8 cellular contexts compared by ENCODE assay signal in genomic region chr11:102345923-102346322, GRCh38. TPM values are rescaled to one million over a fixed set of nuclear protein-coding genes. Genes with fewer than 3 reads are reported as not detected.
A peak's percentile ranks its signal among the peaks of the same experiment; 100 is the strongest.
DNase-seq lines count a peak whose midpoint lies in the region; ATAC-seq, FAIRE-seq and TF ChIP-seq lines count a peak whose summit lies in the region.

No MANE protein-coding gene starts in this region.

- H3K36me3 ChIP-seq in CD8-positive, alpha-beta T cell (ENCODE audit: insufficient read depth, low read length) = no peaks in the 10 kb centered on the region
- peaks cover 2 to 13% of the 10 kb centered on the region in 2 experiments for H3K36me3 ChIP-seq in keratinocyte (ENCODE audit: control insufficient read depth in 2 of 2, extremely low read depth in 1 of 2, insufficient read depth in 2 of 2, low read length in 2 of 2)

- no peaks in the 10 kb centered on the region for H3K9me3 ChIP-seq in CD8-positive, alpha-beta T cell (ENCODE audit: low read length)
- no peaks in the 10 kb centered on the region for H3K9me3 ChIP-seq in keratinocyte (ENCODE audit: control insufficient read depth, low read depth, low read length)

- POLR2A ChIA-PET in CD8-positive, alpha-beta T cell (lab: Charles Lee) = interaction anchor here (1.0 to 1.3 kb wide), 2 partner anchors 13 to 73 kb away, joined by 3 to 5 read pairs; no protein-coding TSS in a partner anchor
- POLR2A ChIA-PET in activated naive CD8-positive, alpha-beta T cell treated with anti-CD3 and anti-CD28 coated beads, Interleukin-2, amount 10 ng/mL, durations not matched to agents 7 days and 5 days (lab: Charles Lee) = interaction anchor here (1.3 to 1.6 kb wide), 2 partner anchors 47 to 106 kb away, joined by 3 to 5 read pairs; no protein-coding TSS in a partner anchor

- peaks cover 28% of the 10 kb centered on the region for H3K36me3 Mint-ChIP-seq in CD8-positive, alpha-beta T cell
- H3K36me3 Mint-ChIP-seq in activated naive CD8-positive, alpha-beta T cell treated with anti-CD3 and anti-CD28 coated beads, Interleukin-2, amount 10 ng/mL, durations not matched to agents 7 days and 5 days = peaks cover 13% of the 10 kb centered on the region

- no peaks in the 10 kb centered on the region for H3K27me3 Mint-ChIP-seq in CD8-positive, alpha-beta T cell (ENCODE audit: low read depth)
- H3K27me3 Mint-ChIP-seq in activated naive CD8-positive, alpha-beta T cell treated with anti-CD3 and anti-CD28 coated beads, Interleukin-2, amount 10 ng/mL, durations not matched to agents 7 days and 5 days = no peaks in the 10 kb centered on the region

- peak overlapping the region; percentile 99 for H3K27ac Mint-ChIP-seq in CD8-positive, alpha-beta T cell
- peak overlapping the region; percentile 98 for H3K27ac Mint-ChIP-seq in activated naive CD8-positive, alpha-beta T cell treated with anti-CD3 and anti-CD28 coated beads, Interleukin-2, amount 10 ng/mL, durations not matched to agents 7 days and 5 days

- peak overlapping the region; percentile 97 for H3K9ac ChIP-seq in keratinocyte (ENCODE audit: control insufficient read depth, extremely low read depth, insufficient read depth, low read length)

- FAIRE-seq in HTR-8/SVneo (lab: Jason Lieb, UNC) = peak; percentile 94
- peak; percentile 79 for FAIRE-seq in keratinocyte (lab: Jason Lieb, UNC)

- TF ChIP-seq CTCF in CD8-positive, alpha-beta T cell (IDR thresholded peaks at IDR 0.05) = no peak
- no peak for TF ChIP-seq CTCF in keratinocyte (optimal IDR thresholded peaks at IDR 0.05 in 1 of 3, IDR thresholded peaks at IDR 0.05 in 1 of 3, conservative IDR thresholded peaks at IDR 0.05 in 1 of 3; ENCODE audit: extremely low read depth in 1 of 3, insufficient read depth in 2 of 3, low read length in 3 of 3)

- peak overlapping the region; percentile 60 for H3K4me3 ChIP-seq in CD8-positive, alpha-beta T cell (ENCODE audit: low read depth, low read length)
- peak overlapping the region; percentile 93 to 97 (median 97) for H3K4me3 ChIP-seq in keratinocyte (ENCODE audit: control insufficient read depth in 2 of 3, extremely low read depth in 1 of 3, insufficient read depth in 2 of 3, low read depth in 1 of 3, low read length in 3 of 3)

- CTCF ChIA-PET in CD8-positive, alpha-beta T cell (lab: Charles Lee) = interaction anchor here (0.6 to 5.4 kb wide), 5 partner anchors 10 to 267 kb away, joined by 3 to 168 read pairs (median 9); no protein-coding TSS in a partner anchor

- peaks cover 36% of the 10 kb centered on the region for H3K79me2 ChIP-seq in keratinocyte (ENCODE audit: control insufficient read depth, insufficient read depth, low read length)

- H3K9me3 Mint-ChIP-seq in CD8-positive, alpha-beta T cell = no peaks in the 10 kb centered on the region
- no peaks in the 10 kb centered on the region for H3K9me3 Mint-ChIP-seq in activated naive CD8-positive, alpha-beta T cell treated with anti-CD3 and anti-CD28 coated beads, Interleukin-2, amount 10 ng/mL, durations not matched to agents 7 days and 5 days

- dilution Hi-C loops in keratinocyte (cut with MboI; ENCODE audit: extremely low pct_ligation_motif_present, low sequenced_read_pairs) = no loop called here

- H2AFZ ChIP-seq in keratinocyte (ENCODE audit: control insufficient read depth, low read length) = no peak overlapping the region

- no peak for ATAC-seq in CD8-positive, alpha-beta T cell
- ATAC-seq in activated naive CD8-positive, alpha-beta T cell treated with anti-CD3 and anti-CD28 coated beads, Interleukin-2, amount 10 ng/mL, durations not matched to agents 7 days and 5 days (ENCODE audit: low read depth) = no peak
- ATAC-seq in left colon (no peak), GM21390 (IDR thresholded peaks at IDR 0.05; ENCODE audit: unreplicated experiment) (no peak)

- peaks cover 43% of the 10 kb centered on the region for H3K4me1 Mint-ChIP-seq in CD8-positive, alpha-beta T cell (ENCODE audit: low read depth)
- H3K4me1 Mint-ChIP-seq in activated naive CD8-positive, alpha-beta T cell treated with anti-CD3 and anti-CD28 coated beads, Interleukin-2, amount 10 ng/mL, durations not matched to agents 7 days and 5 days = peaks cover 29% of the 10 kb centered on the region

- H3K4me2 ChIP-seq in keratinocyte (ENCODE audit: control insufficient read depth, extremely low read depth, insufficient read depth, low read depth, low read length) = peak overlapping the region; percentile 93

- peak overlapping the region; percentile 98 for H3K4me3 Mint-ChIP-seq in CD8-positive, alpha-beta T cell
- H3K4me3 Mint-ChIP-seq in activated naive CD8-positive, alpha-beta T cell treated with anti-CD3 and anti-CD28 coated beads, Interleukin-2, amount 10 ng/mL, durations not matched to agents 7 days and 5 days = peak overlapping the region; percentile 97

- H3K27me3 ChIP-seq in CD8-positive, alpha-beta T cell (ENCODE audit: insufficient read depth, low read length) = no peaks in the 10 kb centered on the region
- no peaks in the 10 kb centered on the region for H3K27me3 ChIP-seq in keratinocyte (ENCODE audit: control insufficient read depth, extremely low read depth, insufficient read depth, low read length)

- H3K27ac ChIP-seq in CD8-positive, alpha-beta T cell (ENCODE audit: low read depth, low read length) = peak overlapping the region; percentile 94
- H3K27ac ChIP-seq in keratinocyte (ENCODE audit: control insufficient read depth, insufficient read depth, low read length) = peak overlapping the region; percentile 94
- H3K27ac ChIP-seq in substantia nigra (ENCODE audit: low read depth, low read length, poor library complexity, severe bottlenecking) = peak overlapping the region; percentile 96

- H3K9me1 ChIP-seq in keratinocyte (ENCODE audit: control insufficient read depth, extremely low read depth, insufficient read depth, low read length) = no peaks in the 10 kb centered on the region

- intact Hi-C loops in CD8-positive, alpha-beta T cell (cut with DNase I, micrococcal nuclease) = loop anchor here (1.0 to 10.0 kb wide), 3 partner anchors 21 to 431 kb away; partner anchors contain the start of genes ANGPTL5 (in 1 of the 2) and CEP126 (in 1 of the 2)
- intact Hi-C loops in left colon (cut with DNase I, micrococcal nuclease) = loop anchor here in 1 of 2 donors (10.0 kb wide), 1 partner anchor 51 kb away; no protein-coding TSS in a partner anchor

- no peaks in the 10 kb centered on the region for H4K20me1 ChIP-seq in keratinocyte (ENCODE audit: control insufficient read depth, extremely low read depth, insufficient read depth, low read length)

- H3K4me1 ChIP-seq in CD8-positive, alpha-beta T cell (ENCODE audit: insufficient read depth, low read length) = peaks cover 30% of the 10 kb centered on the region
- H3K4me1 ChIP-seq in keratinocyte (ENCODE audit: control insufficient read depth, extremely low read depth, insufficient read depth, low read length) = peaks cover 24% of the 10 kb centered on the region

- DNase-seq in CD8-positive, alpha-beta T cell = peak in 2 of 7 experiments; percentile 25 to 42
- peak; percentile 56 for DNase-seq in HTR-8/SVneo (ENCODE audit: insufficient read length, low spot score)
- DNase-seq in activated naive CD8-positive, alpha-beta T cell treated with anti-CD3 and anti-CD28 coated beads, Interleukin-2, amount 10 ng/mL, durations not matched to agents 7 days and 5 days = no peak
- DNase-seq in keratinocyte (ENCODE audit: low read depth, low spot score) = no peak
- peak in 3 of 49 donors; percentile 1 to 11 (median 2) for DNase-seq in substantia nigra (lab: John Stamatoyannopoulos, UW)
- DNase-seq in left colon = no peak
- DNase-seq in mesenteric fat pad (ENCODE audit: low spot score) = no peak

RNA-seq across cellular contexts. Expression of gene BIRC2, which starts 1.1 kb away (rescaled TPM):
- total RNA-seq in CD8-positive, alpha-beta T cell = 100 to 1,000 TPM; 161 to 178 TPM
- 10 to 100 TPM; 40.6 to 41.4 TPM for total RNA-seq in activated naive CD8-positive, alpha-beta T cell treated with anti-CD3 and anti-CD28 coated beads, Interleukin-2, amount 10 ng/mL, durations not matched to agents 7 days and 5 days
- polyA plus RNA-seq in keratinocyte = 31.0 to 53.8 TPM (median 53.3 TPM) in 3 replicates
- 59.2 TPM for polyA plus RNA-seq in keratinocyte (2011; ENCODE audit: low read depth)
- polyA plus RNA-seq in keratinocyte (2011; cell fraction: cytosol; rRNA removed) = 21.1 and 53.3 TPM in 2 replicates
- 61.2 and 65.7 TPM in 2 replicates for polyA plus RNA-seq in keratinocyte (2011; cell fraction: nucleus; rRNA removed)
- polyA plus RNA-seq in keratinocyte (2012; ENCODE audit: low replicate concordance) = 28.1 and 30.6 TPM in 2 replicates
- polyA minus RNA-seq in keratinocyte = 17.5 to 60.7 TPM (median 48.5 TPM) in 3 replicates
- polyA minus RNA-seq in keratinocyte (2011; cell fraction: cytosol; rRNA and poly(A)+ RNA removed) = 27.0 TPM
- polyA minus RNA-seq in keratinocyte (2011; cell fraction: nucleus; rRNA and poly(A)+ RNA removed) = 41.0 and 70.8 TPM in 2 replicates
- 10 to 100 TPM; 46.9 to 50.7 TPM for total RNA-seq in left colon
- total RNA-seq in mesenteric fat pad = 43.1 TPM

RNA-seq across cellular contexts. Expression of gene BIRC3, which starts 28.6 kb away (rescaled TPM):
- 10 to 100 TPM; 88.0 to 90.4 TPM for total RNA-seq in CD8-positive, alpha-beta T cell
- 10 to 100 TPM; 55.0 to 59.3 TPM for total RNA-seq in activated naive CD8-positive, alpha-beta T cell treated with anti-CD3 and anti-CD28 coated beads, Interleukin-2, amount 10 ng/mL, durations not matched to agents 7 days and 5 days
- 1.1 to 2.1 TPM (median 1.4 TPM) in 3 replicates for polyA plus RNA-seq in keratinocyte
- 3.8 TPM for polyA plus RNA-seq in keratinocyte (2011; ENCODE audit: low read depth)
- 0.73 and 1.7 TPM in 2 replicates for polyA plus RNA-seq in keratinocyte (2011; cell fraction: cytosol; rRNA removed)
- polyA plus RNA-seq in keratinocyte (2011; cell fraction: nucleus; rRNA removed) = 1.4 and 1.6 TPM in 2 replicates
- polyA plus RNA-seq in keratinocyte (2012; ENCODE audit: low replicate concordance) = 1.3 and 1.8 TPM in 2 replicates
- 0.92 to 2.1 TPM in 2 of 3 replicates, not detected in the other for polyA minus RNA-seq in keratinocyte
- 2.3 TPM for polyA minus RNA-seq in keratinocyte (2011; cell fraction: cytosol; rRNA and poly(A)+ RNA removed)
- polyA minus RNA-seq in keratinocyte (2011; cell fraction: nucleus; rRNA and poly(A)+ RNA removed) = 1.9 and 2.6 TPM in 2 replicates
- 10 to 100 TPM; 41.7 to 53.6 TPM for total RNA-seq in left colon
- total RNA-seq in mesenteric fat pad = 5.3 TPM
